In genomic region chr11:26846222-26846621, GRCh38 we compare ENCODE assay signal across 18 cellular contexts.
"Had no signal": no experiment of that assay in that cellular context is flagged by ENCODE, and none has a peak within 500 bp of the region (broad histone marks: within the 10 kb centered on the region; RNA-seq: fewer than 3 reads in every experiment).

No MANE protein-coding gene starts in this region.

- DNase-seq: activated naive CD4-positive, alpha-beta T cell treated with Interleukin-2 at 50 U/mL for 16 hours; activated T-cell treated with anti-CD3 and anti-CD28 coated beads for 4 hours; anterior cingulate cortex; dorsolateral prefrontal cortex; endodermal cell; islet precursor cell; left lung; naive thymus-derived CD8-positive, alpha-beta T cell; posterior cingulate gyrus; small intestine; stimulated activated CD4-positive, alpha-beta T cell treated with anti-CD3 and anti-CD28 coated beads, Interleukin-4, amount 100 ng/mL, for 4 hours; stimulated activated CD8-positive, alpha-beta memory T cell treated with anti-CD3 and anti-CD28 coated beads, Interleukin-4, amount 100 ng/mL, for 48 hours; stimulated activated naive CD8-positive, alpha-beta T cell treated with anti-CD3 and anti-CD28 coated beads, Interleukin-15, Interleukin-2, amounts not matched to agents 100 U/mL and 50 U/mL, for 24 hours; T-cell; T-helper 9 cell; upper lobe of right lung had no signal

- H3K4me1 ChIP-seq: left lung, upper lobe of right lung had no signal

- H3K36me3 ChIP-seq: left lung, right atrium auricular region, upper lobe of right lung had no signal

- H3K4me3 ChIP-seq: dorsolateral prefrontal cortex, left lung, right atrium auricular region, upper lobe of right lung had no signal

- H3K9me3 ChIP-seq: left lung, right atrium auricular region, upper lobe of right lung had no signal

- H3K27ac ChIP-seq: left lung, upper lobe of right lung had no signal

- FAIRE-seq: small intestine had no signal

- H3K27me3 ChIP-seq: dorsolateral prefrontal cortex, left lung, right atrium auricular region, upper lobe of right lung had no signal

- ATAC-seq: activated CD4-positive, CD25-positive, alpha-beta regulatory T cell treated with anti-CD3 and anti-CD28 coated beads, Interleukin-2, amount 50 U/mL, for 24 hours; left lung; naive thymus-derived CD8-positive, alpha-beta T cell; stimulated activated naive CD8-positive, alpha-beta T cell treated with anti-CD3 and anti-CD28 coated beads, Interleukin-15, Interleukin-2, amounts not matched to agents 100 U/mL and 50 U/mL, for 24 hours; T-cell; upper lobe of right lung had no signal
